In the genomic region with DNA sequence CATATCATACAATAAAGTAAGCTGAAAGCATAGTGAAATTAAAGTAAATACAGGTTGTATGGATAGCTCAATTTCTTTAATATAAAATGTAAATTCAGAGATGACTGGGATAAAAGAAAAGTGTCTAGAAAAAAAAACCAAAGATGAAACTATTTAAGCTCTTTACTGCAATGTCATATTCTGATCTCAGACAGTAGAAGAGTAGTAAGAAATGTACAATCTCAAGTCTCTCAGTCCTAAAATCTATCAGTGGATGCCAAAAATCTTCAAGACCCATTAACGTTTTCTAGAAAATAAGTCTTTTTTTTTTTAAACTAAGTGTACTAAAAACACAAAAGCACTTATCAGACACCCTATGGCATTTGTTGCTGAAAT, we compare ENCODE assay signal across 2 cellular contexts.
TF ChIP-seq lines count a peak whose summit lies in the region.

No MANE protein-coding gene starts in this region.

TF ChIP-seq in A549, 52 proteins besides CTCF, POLR2A, EP300 and RAD21:
- TF ChIP-seq REST (IDR thresholded peaks at IDR 0.05) (no peak), E2F6 (IDR thresholded peaks at IDR 0.05; ENCODE audit: borderline replicate concordance, low read depth) (no peak), CHD2 (IDR thresholded peaks at IDR 0.05; ENCODE audit: low read length, partially characterized antibody) (no peak), NPAS2 (CRISPR knock-in tag; IDR thresholded peaks at IDR 0.05; ENCODE audit: borderline replicate concordance) (no peak), CEBPB (IDR thresholded peaks at IDR 0.05) (no peak), FOSB (CRISPR knock-in tag; IDR thresholded peaks at IDR 0.05) (no peak), RFX5 (IDR thresholded peaks at IDR 0.05) (no peak), HOXA7 (CRISPR knock-in tag; IDR thresholded peaks at IDR 0.05) (no peak), CBX8 (IDR thresholded peaks at IDR 0.05) (no peak)

TF ChIP-seq in GM23338, 12 proteins besides CTCF, POLR2A, EP300 and RAD21:
- TF ChIP-seq ZNF462 (CRISPR knock-in tag; IDR thresholded peaks at IDR 0.05), result no peak
- no peak for TF ChIP-seq ETS1 (IDR thresholded peaks at IDR 0.05)
- no peak for TF ChIP-seq CREB1 (CRISPR knock-in tag; IDR thresholded peaks at IDR 0.05; ENCODE audit: low read depth)
- TF ChIP-seq EZH2 (IDR thresholded peaks at IDR 0.05; ENCODE audit: low read depth, unreplicated experiment), result no peak
- no peak for TF ChIP-seq REST (IDR thresholded peaks at IDR 0.05; ENCODE audit: unreplicated experiment)
